22 cellular contexts compared by ENCODE assay signal in the genomic region with DNA sequence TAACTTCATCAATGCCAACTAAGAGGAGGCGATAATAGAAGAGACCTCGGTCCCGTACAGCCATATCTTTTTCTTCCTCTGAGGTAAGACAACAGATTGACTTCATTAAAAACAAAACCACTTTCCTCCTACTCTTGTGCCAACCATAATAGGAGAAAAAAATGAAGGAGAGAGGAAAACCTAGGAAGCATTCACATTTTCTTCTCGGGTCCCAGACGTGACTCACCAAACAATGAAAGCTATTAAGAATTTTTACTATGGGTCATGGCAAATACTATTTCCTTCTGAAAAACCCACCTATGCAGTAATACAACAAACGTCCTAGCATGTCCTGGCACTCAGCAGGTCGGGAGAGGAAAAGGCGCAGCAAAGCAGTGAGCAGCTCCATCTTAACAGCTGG. TPM values are rescaled to one million over a fixed set of nuclear protein-coding genes. Genes with fewer than 3 reads are reported as not detected.
DNase-seq lines count a peak whose midpoint lies in the region; ATAC-seq and TF ChIP-seq lines count a peak whose summit lies in the region.
"Had no signal": no experiment of that assay in that cellular context is flagged by ENCODE, and none has a peak within 500 bp of the region (broad histone marks: within the 10 kb centered on the region; RNA-seq: fewer than 3 reads in every experiment).

No MANE protein-coding gene starts in this region.

- no peak overlapping the region for H3K4me3 Mint-ChIP-seq in CD4-positive, alpha-beta T cell
- H3K4me3 Mint-ChIP-seq in immature natural killer cell: no peak overlapping the region
- H3K4me3 Mint-ChIP-seq: B cell had no signal

- POLR2A ChIA-PET in CD4-positive, alpha-beta T cell (lab: Charles Lee): interaction anchor here (2.2 kb wide), 1 partner anchor 8 kb away, joined by 8 read pairs; a partner anchor contains a TSS

- peaks cover 16% of the 10 kb centered on the region for H3K4me1 Mint-ChIP-seq in CD4-positive, alpha-beta T cell (ENCODE audit: low read depth)
- H3K4me1 Mint-ChIP-seq in immature natural killer cell: peaks cover 32 to 61% of the 10 kb centered on the region in 2 donors

- H3K36me3 Mint-ChIP-seq in CD4-positive, alpha-beta T cell (ENCODE audit: low read depth): peaks cover 73% of the 10 kb centered on the region
- peaks cover 5 to 58% (median 33%) of the 10 kb centered on the region in 3 donors for H3K36me3 Mint-ChIP-seq in immature natural killer cell

- peak; percentile 8 for DNase-seq in AG10803 (ENCODE audit: low read depth)
- no peak for DNase-seq in CD4-positive, alpha-beta T cell
- DNase-seq in astrocyte of the hippocampus (ENCODE audit: low read depth, low spot score): peak; percentile 55
- no peak for DNase-seq in immature natural killer cell
- no peak for DNase-seq in NCI-H524 (lab: John Stamatoyannopoulos, UW)
- DNase-seq in hypothalamus (lab: John Stamatoyannopoulos, UW): no peak
- DNase-seq in kidney glomerular epithelial cell (lab: John Stamatoyannopoulos, UW): no peak
- DNase-seq: IMR-90; KG1; MG63; NCI-H2029; NCI-H446; NCI-H526; NCI-H82; NK-92 treated with Interleukin-12 subunit alpha and Interleukin-12 subunit beta, amount 100 ng/mL, for 24 hours; PC-3; SJCRH30 had no signal

- CTCF ChIA-PET in CD4-positive, alpha-beta T cell (lab: Charles Lee): interaction anchor here (1.2 kb wide), 1 partner anchor 34 kb away, joined by 3 read pairs; a partner anchor contains a TSS

- ATAC-seq in CD4-positive, alpha-beta T cell (ENCODE audit: poor library complexity): no peak
- ATAC-seq: GM12878, HCT116, PC-3 had no signal

- intact Hi-C loops in CD4-positive, alpha-beta T cell (cut with DNase I, micrococcal nuclease): no loop called here

- H3K27me3 ChIP-seq in CD4-positive, alpha-beta T cell (ENCODE audit: control insufficient read depth, insufficient read depth, low read length): no peaks in the 10 kb centered on the region
- H3K27me3 ChIP-seq: MG63, SJCRH30 had no signal

- no peak for TF ChIP-seq CTCF in AG10803 (conservative IDR thresholded peaks at IDR 0.05; ENCODE audit: low read length)
- TF ChIP-seq CTCF in CD4-positive, alpha-beta T cell (IDR thresholded peaks at IDR 0.05): no peak

- no peak overlapping the region for H3K4me3 ChIP-seq in AG10803 (ENCODE audit: low read length)
- H3K4me3 ChIP-seq: GM12878, MG63, SJCRH30 had no signal

- H3K9me3 Mint-ChIP-seq in CD4-positive, alpha-beta T cell: no peaks in the 10 kb centered on the region
- H3K9me3 Mint-ChIP-seq in immature natural killer cell: no peaks in the 10 kb centered on the region

- no peaks in the 10 kb centered on the region for H3K9me3 ChIP-seq in CD4-positive, alpha-beta T cell (ENCODE audit: control insufficient read depth, low read length)
- H3K9me3 ChIP-seq: MG63, SJCRH30 had no signal

- peak overlapping the region; percentile 5 for H3K27ac Mint-ChIP-seq in CD4-positive, alpha-beta T cell
- H3K27ac Mint-ChIP-seq in immature natural killer cell: peak overlapping the region in 5 of 6 donors; percentile 46 to 72 (median 64)
- H3K27ac Mint-ChIP-seq: B cell had no signal

- H3K27me3 Mint-ChIP-seq in CD4-positive, alpha-beta T cell: no peaks in the 10 kb centered on the region
- H3K27me3 Mint-ChIP-seq in immature natural killer cell (ENCODE audit: low read depth in 3 of 3): no peaks in the 10 kb centered on the region
- H3K27me3 Mint-ChIP-seq: B cell had no signal

- no peak overlapping the region for H3K27ac ChIP-seq in CD4-positive, alpha-beta T cell (ENCODE audit: low read depth, low read length)
- H3K27ac ChIP-seq: C4-2B, SJCRH30 had no signal

RNA-seq across cellular contexts. Expression of a gene that starts 8.6 kb away (rescaled TPM):
- 1 to 10 TPM; 1.2 to 1.5 TPM for total RNA-seq in CD4-positive, alpha-beta T cell
- polyA plus RNA-seq in immature natural killer cell: under 1 TPM in 1 of 3 donors, not detected in 2; 0.11 TPM

RNA-seq across cellular contexts. Expression of a gene that starts 8.6 kb away (rescaled TPM):
- 10 to 100 TPM; 44.1 to 48.0 TPM for total RNA-seq in CD4-positive, alpha-beta T cell
- polyA plus RNA-seq in immature natural killer cell: 10 to 100 TPM in 2 of 3 donors, 1 to 10 TPM in 1; 9.7 to 21.6 (median 18.6) TPM

RNA-seq across cellular contexts. Expression of a gene that starts 9.2 kb away (rescaled TPM):
- 1 to 10 TPM; 6.4 to 6.8 TPM for total RNA-seq in CD4-positive, alpha-beta T cell
- polyA plus RNA-seq in immature natural killer cell: 1 to 10 TPM; 2.0 to 8.4 (median 6.6) TPM

RNA-seq across cellular contexts. Expression of a gene that starts 24.4 kb away (rescaled TPM):
- 10 to 100 TPM; 28.3 to 30.2 TPM for total RNA-seq in CD4-positive, alpha-beta T cell
- polyA plus RNA-seq in immature natural killer cell: 100 to 1,000 TPM in 1 of 3 donors, 10 to 100 TPM in 2; 80.9 to 109 (median 83.6) TPM
- total RNA-seq: H1 had no signal
- polyA plus RNA-seq: H1 had no signal

RNA-seq across cellular contexts. Expression of a gene that starts 33.2 kb away (rescaled TPM):
- total RNA-seq in CD4-positive, alpha-beta T cell: 100 to 1,000 TPM; 245 to 251 TPM
- polyA plus RNA-seq in immature natural killer cell: 10 to 100 TPM in 2 of 3 donors, 1 to 10 TPM in 1; 4.3 to 27.5 (median 12.7) TPM

Comparison
In these comparisons a context has a peak if more than half of its experiments do, and no peak if none do; other contexts are left out.
1. DNase-seq: peak in AG10803 (single experiment) and astrocyte of the hippocampus (single experiment); none in CD4-positive, alpha-beta T cell (0 of 10), immature natural killer cell (0 of 3), NCI-H524 (0 of 2), hypothalamus (0 of 51) and kidney glomerular epithelial cell (single experiment).